ENCODE assay signal across 15 cellular contexts in the genomic region with DNA sequence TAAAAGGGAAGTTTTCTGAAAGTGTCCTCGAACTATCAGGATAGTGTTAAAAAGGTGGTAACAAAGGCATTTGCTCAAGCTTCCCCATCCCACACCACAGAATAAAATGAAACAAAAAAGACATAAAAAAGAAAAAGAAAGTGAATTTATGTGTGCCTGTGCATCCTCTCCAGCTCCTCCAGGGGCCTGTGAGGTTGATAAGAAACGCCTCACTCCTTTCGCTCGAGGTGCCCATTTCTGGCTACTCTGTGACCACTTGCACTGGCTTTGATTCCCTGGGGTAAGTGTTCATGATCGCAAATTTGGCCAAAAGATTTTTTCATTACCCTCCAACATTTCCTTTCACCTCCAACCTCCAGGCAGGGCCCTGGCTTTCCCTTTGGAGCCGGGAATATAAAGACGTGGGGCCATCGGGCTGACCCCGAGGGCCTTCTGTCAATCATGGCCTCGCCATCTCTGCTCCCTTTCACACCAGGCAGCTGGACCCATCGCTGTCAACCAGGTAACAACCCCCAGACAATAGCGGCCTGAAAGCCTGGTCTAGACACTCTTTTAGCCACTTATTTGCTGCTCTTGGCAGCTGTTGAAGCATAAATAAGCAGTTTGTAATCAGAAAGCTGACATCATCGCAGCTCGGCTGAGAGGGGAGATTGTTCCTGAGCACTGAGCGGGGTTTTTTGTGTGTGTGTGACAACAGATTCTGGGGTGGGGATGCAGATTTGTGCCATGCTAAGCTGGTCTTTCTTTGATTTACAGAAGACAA.
DNase-seq lines count a peak whose midpoint lies in the region; ATAC-seq and TF ChIP-seq lines count a peak whose summit lies in the region.
"Had no signal": no experiment of that assay in that cellular context is flagged by ENCODE, and none has a peak within 500 bp of the region (broad histone marks: within the 10 kb centered on the region; RNA-seq: fewer than 3 reads in every experiment).

No MANE protein-coding gene starts in this region.

- peak overlapping the region; percentile 82 for H3K27ac ChIP-seq in neural cell (ENCODE audit: low read length)
- H3K27ac ChIP-seq: adrenal gland, colonic mucosa, prostate gland had no signal

- no peaks in the 10 kb centered on the region for H3K9me3 ChIP-seq in neural cell (ENCODE audit: low read length)
- H3K9me3 ChIP-seq: adrenal gland, colonic mucosa, mucosa of descending colon, prostate gland had no signal

- H3K4me3 ChIP-seq in astrocyte of the spinal cord (ENCODE audit: low read depth, low read length) (no peak overlapping the region), neural cell (ENCODE audit: low read length) (peak overlapping the region; percentile 27)
- H3K4me3 ChIP-seq: adrenal gland, colonic mucosa, mucosa of descending colon, prostate gland had no signal

- intact Hi-C loops in left colon (cut with DNase I, micrococcal nuclease): no loop called here

- H3K4me2 ChIP-seq in neural cell (ENCODE audit: low read length): no peak overlapping the region

- DNase-seq in COR-L47 (lab: John Stamatoyannopoulos, UW): peak; percentile 10
- DNase-seq in NCI-H2029 (lab: John Stamatoyannopoulos, UW): peak; percentile 53
- peak; percentile 2 for DNase-seq in astrocyte of the spinal cord (ENCODE audit: low read depth, low spot score)
- no peak for DNase-seq in left colon
- DNase-seq in EL: no peak
- DNase-seq in activated naive CD4-positive, alpha-beta T cell (lab: John Stamatoyannopoulos, UW): no peak
- DNase-seq: activated CD4-positive, alpha-beta memory T cell treated with anti-CD3 and anti-CD28 coated beads for 36 hours; adrenal gland; colonic mucosa; mucosa of descending colon; NCI-H526 treated with DMSO at 0.1 percent for 48 hours; stimulated activated naive CD4-positive, alpha-beta T cell treated with Interleukin-2 at 50 U/mL for 16 hours had no signal

- peak; percentile 36 for TF ChIP-seq EP300 in neural cell (conservative IDR thresholded peaks at IDR 0.05; ENCODE audit: poor library complexity, severe bottlenecking)

- H4K20me1 ChIP-seq in neural cell (ENCODE audit: insufficient read depth): no peaks in the 10 kb centered on the region

- H3K36me3 ChIP-seq in neural cell (ENCODE audit: insufficient read depth, low read length): no peaks in the 10 kb centered on the region
- H3K36me3 ChIP-seq: adrenal gland, colonic mucosa, prostate gland had no signal

- in situ Hi-C loops in astrocyte of the spinal cord (cut with HindIII; ENCODE audit: low sequenced_read_pairs): no loop called here

- no peak for ATAC-seq in left colon
- no peak for ATAC-seq in GM21360 (IDR thresholded peaks at IDR 0.05; ENCODE audit: unreplicated experiment)
- ATAC-seq: mucosa of descending colon had no signal

- H3K27me3 ChIP-seq in neural cell (ENCODE audit: insufficient read depth, low read depth, low read length): no peaks in the 10 kb centered on the region
- H3K27me3 ChIP-seq: adrenal gland, colonic mucosa had no signal

- H3K9me2 ChIP-seq in neural cell (ENCODE audit: insufficient read depth, low read length): no peaks in the 10 kb centered on the region

- peak overlapping the region; percentile 60 for H3K9ac ChIP-seq in neural cell (ENCODE audit: low read length)

- peak overlapping the region; percentile 44 for H2AFZ ChIP-seq in neural cell (ENCODE audit: low read depth, low read length)

- TF ChIP-seq RAD21 in neural cell (conservative IDR thresholded peaks at IDR 0.05): no peak

- TF ChIP-seq CTCF in astrocyte of the spinal cord (IDR thresholded peaks at IDR 0.05; ENCODE audit: low read depth, low read length) (no peak), neural cell (IDR thresholded peaks at IDR 0.05; ENCODE audit: poor library complexity, severe bottlenecking) (no peak)

- no peaks in the 10 kb centered on the region for H3F3A ChIP-seq in neural cell (ENCODE audit: insufficient read depth, low read length, poor library complexity, severe bottlenecking)

- H3K79me2 ChIP-seq in neural cell (replicated peaks; ENCODE audit: insufficient read depth, low read length): peaks cover 16% of the 10 kb centered on the region

TF ChIP-seq in neural cell, 6 proteins besides CTCF, POLR2A, EP300 and RAD21:
- TF ChIP-seq SMC3 (conservative IDR thresholded peaks at IDR 0.05; ENCODE audit: poor library complexity) (no peak), MXI1 (conservative IDR thresholded peaks at IDR 0.05; ENCODE audit: poor library complexity, severe bottlenecking) (no peak), POLR2AphosphoS5 (IDR thresholded peaks at IDR 0.05) (peak; percentile 74), TAF1 (IDR thresholded peaks at IDR 0.05; ENCODE audit: low read depth) (no peak), EZH2 (IDR thresholded peaks at IDR 0.05; ENCODE audit: borderline replicate concordance, insufficient read depth, low read length, poor library complexity, severe bottlenecking) (no peak)
- TF ChIP-seq, protein P1, sequence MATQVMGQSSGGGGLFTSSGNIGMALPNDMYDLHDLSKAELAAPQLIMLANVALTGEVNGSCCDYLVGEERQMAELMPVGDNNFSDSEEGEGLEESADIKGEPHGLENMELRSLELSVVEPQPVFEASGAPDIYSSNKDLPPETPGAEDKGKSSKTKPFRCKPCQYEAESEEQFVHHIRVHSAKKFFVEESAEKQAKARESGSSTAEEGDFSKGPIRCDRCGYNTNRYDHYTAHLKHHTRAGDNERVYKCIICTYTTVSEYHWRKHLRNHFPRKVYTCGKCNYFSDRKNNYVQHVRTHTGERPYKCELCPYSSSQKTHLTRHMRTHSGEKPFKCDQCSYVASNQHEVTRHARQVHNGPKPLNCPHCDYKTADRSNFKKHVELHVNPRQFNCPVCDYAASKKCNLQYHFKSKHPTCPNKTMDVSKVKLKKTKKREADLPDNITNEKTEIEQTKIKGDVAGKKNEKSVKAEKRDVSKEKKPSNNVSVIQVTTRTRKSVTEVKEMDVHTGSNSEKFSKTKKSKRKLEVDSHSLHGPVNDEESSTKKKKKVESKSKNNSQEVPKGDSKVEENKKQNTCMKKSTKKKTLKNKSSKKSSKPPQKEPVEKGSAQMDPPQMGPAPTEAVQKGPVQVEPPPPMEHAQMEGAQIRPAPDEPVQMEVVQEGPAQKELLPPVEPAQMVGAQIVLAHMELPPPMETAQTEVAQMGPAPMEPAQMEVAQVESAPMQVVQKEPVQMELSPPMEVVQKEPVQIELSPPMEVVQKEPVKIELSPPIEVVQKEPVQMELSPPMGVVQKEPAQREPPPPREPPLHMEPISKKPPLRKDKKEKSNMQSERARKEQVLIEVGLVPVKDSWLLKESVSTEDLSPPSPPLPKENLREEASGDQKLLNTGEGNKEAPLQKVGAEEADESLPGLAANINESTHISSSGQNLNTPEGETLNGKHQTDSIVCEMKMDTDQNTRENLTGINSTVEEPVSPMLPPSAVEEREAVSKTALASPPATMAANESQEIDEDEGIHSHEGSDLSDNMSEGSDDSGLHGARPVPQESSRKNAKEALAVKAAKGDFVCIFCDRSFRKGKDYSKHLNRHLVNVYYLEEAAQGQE (IDR thresholded peaks at IDR 0.05; ENCODE audit: borderline replicate concordance): peak; percentile 31
TF ChIP-seq in neural cell: peak in this region for 2.

Comparison
In these comparisons a context has a peak if more than half of its experiments do, and no peak if none do; other contexts are left out.
1. DNase-seq: peak in COR-L47 (single experiment), NCI-H2029 (single experiment) and astrocyte of the spinal cord (single experiment); none in left colon (0 of 2), EL (single experiment) and activated naive CD4-positive, alpha-beta T cell (0 of 4).